ENCODE assay signal across 11 cellular contexts in the genomic region with DNA sequence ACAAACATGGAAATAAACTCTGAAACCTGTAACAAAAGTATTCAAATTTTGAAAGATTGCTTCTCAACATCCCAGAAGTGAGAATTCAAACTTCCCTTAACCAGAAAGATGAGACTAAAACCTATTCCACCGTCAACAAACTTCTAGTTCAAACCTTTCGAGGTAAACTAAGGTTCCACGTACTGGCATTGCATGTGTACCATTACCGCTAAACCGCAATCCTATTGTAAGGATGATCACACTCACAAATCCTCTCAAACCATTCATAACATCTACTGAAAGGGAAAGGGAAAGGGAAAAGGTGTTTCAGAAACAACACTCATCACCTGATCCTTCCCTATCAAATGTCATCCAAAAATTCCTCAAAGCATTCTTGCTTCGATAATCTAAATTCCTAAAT. TPM values are rescaled to one million over a fixed set of nuclear protein-coding genes. Genes with fewer than 3 reads are reported as not detected.
A peak's percentile ranks its signal among the peaks of the same experiment; 100 is the strongest.
DNase-seq lines count a peak whose midpoint lies in the region; ATAC-seq and TF ChIP-seq lines count a peak whose summit lies in the region.
"Had no signal": no experiment of that assay in that cellular context is flagged by ENCODE, and none has a peak within 500 bp of the region (broad histone marks: within the 10 kb centered on the region; RNA-seq: fewer than 3 reads in every experiment).

No MANE protein-coding gene starts in this region.

- H3K27me3 ChIP-seq in right atrium auricular region (no peaks in the 10 kb centered on the region), aorta (ENCODE audit: control insufficient read depth in 1 of 2, insufficient read depth in 2 of 2, low read length in 1 of 2) (no peaks in the 10 kb centered on the region)

- ATAC-seq in Right ventricle myocardium inferior = no peak
- no peak for ATAC-seq in central memory CD8-positive, alpha-beta T cell (replicated peaks; ENCODE audit: extremely low read depth, poor library complexity, severe bottlenecking)
- no peak for ATAC-seq in naive thymus-derived CD8-positive, alpha-beta T cell
- no peak for ATAC-seq in aorta (ENCODE audit: low FRiP score)
- no peak for ATAC-seq in HG02588 (IDR thresholded peaks at IDR 0.05; ENCODE audit: unreplicated experiment)

- H3K9me3 Mint-ChIP-seq in central memory CD8-positive, alpha-beta T cell = no peaks in the 10 kb centered on the region
- H3K9me3 Mint-ChIP-seq in naive thymus-derived CD8-positive, alpha-beta T cell = no peaks in the 10 kb centered on the region
- H3K9me3 Mint-ChIP-seq: T-helper 1 cell treated with Interleukin-12 subunit alpha and Interleukin-12 subunit beta and Interleukin-4 antibody, amounts not matched to agents 30 μg/mL and 1 μg/mL, for 36 hours had no signal

- H3K4me1 Mint-ChIP-seq in central memory CD8-positive, alpha-beta T cell = peaks cover 58% of the 10 kb centered on the region
- H3K4me1 Mint-ChIP-seq in naive thymus-derived CD8-positive, alpha-beta T cell = peaks cover 29 to 65% (median 61%) of the 10 kb centered on the region in 4 donors

- no peaks in the 10 kb centered on the region for H3K36me3 ChIP-seq in right atrium auricular region
- no peaks in the 10 kb centered on the region for H3K36me3 ChIP-seq in aorta (ENCODE audit: control insufficient read depth in 1 of 2, insufficient read depth in 2 of 2, low read length in 1 of 2)

- in situ Hi-C loops in G401 (cut with HindIII; ENCODE audit: low sequenced_read_pairs) = no loop called here

- H3K4me1 ChIP-seq in right atrium auricular region (peaks cover 0 to 53% of the 10 kb centered on the region in 2 donors), aorta (ENCODE audit: control insufficient read depth in 1 of 2, insufficient read depth in 2 of 2, low read length in 2 of 2) (peaks cover 0 to 3% of the 10 kb centered on the region in 2 donors)

- intact Hi-C loops in Right ventricle myocardium inferior (cut with DNase I) (loop anchor here (5.0 to 10.0 kb wide), 3 partner anchors 34 to 184 kb away; partner anchors contain the start of gene ARPC1A), aorta (cut with DNase I) (loop anchor here (2.0 to 5.0 kb wide), 5 partner anchors 34 to 171 kb away; no protein-coding TSS in a partner anchor)

- H3K9me3 ChIP-seq in right atrium auricular region = no peaks in the 10 kb centered on the region
- H3K9me3 ChIP-seq in aorta (ENCODE audit: control insufficient read depth, low read length) = no peaks in the 10 kb centered on the region

- TF ChIP-seq CTCF in right atrium auricular region (IDR thresholded peaks at IDR 0.05) = no peak

- peak overlapping the region; percentile 99 for H3K27ac Mint-ChIP-seq in central memory CD8-positive, alpha-beta T cell (ENCODE audit: low read depth)
- H3K27ac Mint-ChIP-seq in naive thymus-derived CD8-positive, alpha-beta T cell = peak overlapping the region; percentile 36 to 99 (median 94)
- H3K27ac Mint-ChIP-seq: T-helper 1 cell treated with Interleukin-12 subunit alpha and Interleukin-12 subunit beta and Interleukin-4 antibody, amounts not matched to agents 30 μg/mL and 1 μg/mL, for 36 hours had no signal

- peak overlapping the region in 1 of 2 donors; percentile 100 for H3K4me3 ChIP-seq in right atrium auricular region
- H3K4me3 ChIP-seq in aorta (ENCODE audit: low read length in 2 of 2) = peak overlapping the region in 1 of 2 donors; percentile 77

- H3K4me3 Mint-ChIP-seq in central memory CD8-positive, alpha-beta T cell = peak overlapping the region; percentile 89
- peak overlapping the region; percentile 77 to 98 (median 90) for H3K4me3 Mint-ChIP-seq in naive thymus-derived CD8-positive, alpha-beta T cell

- peak overlapping the region; percentile 94 to 98 for H3K27ac ChIP-seq in right atrium auricular region
- H3K27ac ChIP-seq in aorta (ENCODE audit: low read depth in 1 of 2, low read length in 2 of 2) = peak overlapping the region; percentile 36 to 41

- H3K36me3 Mint-ChIP-seq in central memory CD8-positive, alpha-beta T cell (ENCODE audit: insufficient read depth) = peaks cover 17% of the 10 kb centered on the region
- no peaks in the 10 kb centered on the region for H3K36me3 Mint-ChIP-seq in naive thymus-derived CD8-positive, alpha-beta T cell

- H3K27me3 Mint-ChIP-seq in central memory CD8-positive, alpha-beta T cell = no peaks in the 10 kb centered on the region
- H3K27me3 Mint-ChIP-seq in naive thymus-derived CD8-positive, alpha-beta T cell = no peaks in the 10 kb centered on the region

- POLR2A ChIA-PET in naive thymus-derived CD8-positive, alpha-beta T cell (lab: Charles Lee) = no interaction called here

- DNase-seq in right atrium auricular region (ENCODE audit: low spot score) (no peak), Right ventricle myocardium inferior (ENCODE audit: missing footprints) (no peak), aorta (no peak), G401 (ENCODE audit: low spot score) (no peak), MV-4-11 (lab: John Stamatoyannopoulos, UW) (no peak)
- no peak for DNase-seq in central memory CD8-positive, alpha-beta T cell (ENCODE audit: low spot score in 2 of 2)
- DNase-seq in naive thymus-derived CD8-positive, alpha-beta T cell = no peak
- DNase-seq: amygdala, NCI-H1694 treated with DMSO at 0.1 percent for 48 hours had no signal

- WGBS in aorta, 2 donors = 63 to 67% methylated on average over 6 of the region's 6 CpGs

RNA-seq across cellular contexts. Expression of gene SMURF1, which starts 3.1 kb away (rescaled TPM):
- 10 to 100 TPM in 1 of 2 donors, 1 to 10 TPM in 1; 9.0 to 14.3 TPM for total RNA-seq in right atrium auricular region
- 9.6 TPM for total RNA-seq in Right ventricle myocardium inferior
- 10 to 100 TPM; 29.0 to 29.1 TPM for total RNA-seq in naive thymus-derived CD8-positive, alpha-beta T cell
- 1 to 10 TPM in 2 of 3 donors, under 1 TPM in 1; 0.95 to 3.2 (median 2.0) TPM for polyA plus RNA-seq in naive thymus-derived CD8-positive, alpha-beta T cell
- total RNA-seq in aorta = 10 to 100 TPM; 37.1 to 47.9 TPM
- polyA plus RNA-seq in aorta = 10 to 100 TPM in 1 of 2 donors, 1 to 10 TPM in 1; 8.1 to 23.9 TPM
- total RNA-seq in G401 (2014; rRNA removed; shearing (Covaris generic)) = 16.7 and 23.0 TPM in 2 replicates
